Comparison of ENCODE assay signal across 11 cellular contexts in genomic region chr1:213934642-213935041, GRCh38. TPM values are rescaled to one million over a fixed set of nuclear protein-coding genes. Genes with fewer than 3 reads are reported as not detected.
A peak's percentile ranks its signal among the peaks of the same experiment; 100 is the strongest.
DNase-seq lines count a peak whose midpoint lies in the region; ATAC-seq and TF ChIP-seq lines count a peak whose summit lies in the region.
"Had no signal": no experiment of that assay in that cellular context is flagged by ENCODE, and none has a peak within 500 bp of the region (broad histone marks: within the 10 kb centered on the region; RNA-seq: fewer than 3 reads in every experiment).

No MANE protein-coding gene starts in this region.

- CTCF ChIA-PET in HEK293 (lab: Yijun Ruan, JAX) = interaction anchor here (0.6 kb wide), 1 partner anchor 120 kb away, joined by 4 read pairs; no protein-coding TSS in a partner anchor

- POLR2A ChIA-PET in HEK293 (lab: Yijun Ruan, JAX) = no interaction called here

- H3K4me3 ChIP-seq in HEK293 (ENCODE audit: low read depth, low read length) (no peak overlapping the region), epithelial cell of esophagus (ENCODE audit: low read length) (no peak overlapping the region)
- H3K4me3 ChIP-seq: upper lobe of left lung had no signal

- no peak for TF ChIP-seq POLR2A in erythroblast (IDR thresholded peaks at IDR 0.05; ENCODE audit: low read length)

- TF ChIP-seq CTCF in HEK293 (tag by site-specific recombination; IDR thresholded peaks at IDR 0.05) (no peak), epithelial cell of esophagus (IDR thresholded peaks at IDR 0.05; ENCODE audit: insufficient read depth, low read depth, low read length, missing control alignments) (no peak)

- no peak overlapping the region for H3K27ac ChIP-seq in HEK293 (ENCODE audit: extremely low read depth, low read depth, low read length)
- H3K27ac ChIP-seq: upper lobe of left lung had no signal

- no peaks in the 10 kb centered on the region for H3K4me1 ChIP-seq in HEK293 (ENCODE audit: control insufficient read depth, insufficient read depth, low read length)

- H3K36me3 ChIP-seq in HEK293 (ENCODE audit: control insufficient read depth in 2 of 2, insufficient read depth in 1 of 2, low read length in 2 of 2) = no peaks in the 10 kb centered on the region
- H3K36me3 ChIP-seq: upper lobe of left lung had no signal

- ATAC-seq in HG03521 (IDR thresholded peaks at IDR 0.05; ENCODE audit: unreplicated experiment) (no peak), GM21529 (IDR thresholded peaks at IDR 0.05; ENCODE audit: unreplicated experiment) (no peak)

- DNase-seq in NCI-H2196 treated with DMSO at 0.1 percent for 48 hours (lab: John Stamatoyannopoulos, UW; ENCODE audit: unreplicated experiment) (peak; percentile 95), epithelial cell of esophagus (ENCODE audit: low read depth) (peak; percentile 36), myocyte (ENCODE audit: low read depth) (peak; percentile 91), erythroblast (lab: John Stamatoyannopoulos, UW) (no peak), Ammon's horn (ENCODE audit: low spot score) (no peak)
- DNase-seq: foreskin melanocyte had no signal

- H3K9me3 ChIP-seq in HEK293 (ENCODE audit: control insufficient read depth, insufficient read depth, low read depth, low read length) = no peaks in the 10 kb centered on the region
- H3K9me3 ChIP-seq: upper lobe of left lung had no signal

TF ChIP-seq in HEK293, 187 proteins besides CTCF, POLR2A, EP300 and RAD21 (continues in another document):
- TF ChIP-seq KLF10 (tag by site-specific recombination; IDR thresholded peaks at IDR 0.05) (no peak), ZNF701 (tag by site-specific recombination; IDR thresholded peaks at IDR 0.05) (no peak), ZNF571 (tag by site-specific recombination; IDR thresholded peaks at IDR 0.05) (no peak), ZNF184 (tag by site-specific recombination; IDR thresholded peaks at IDR 0.05) (no peak), ZNF596 (tag by site-specific recombination; IDR thresholded peaks at IDR 0.05) (no peak), PRDM10 (tag by site-specific recombination; IDR thresholded peaks at IDR 0.05) (0 out of 2 replicates have a peak, but pooled peaks have one; percentile 17), BCL11A (tag by site-specific recombination; IDR thresholded peaks at IDR 0.05; ENCODE audit: low read depth) (no peak), ZNF311 (tag by site-specific recombination; IDR thresholded peaks at IDR 0.05; ENCODE audit: borderline replicate concordance) (no peak), ZSCAN16 (tag by site-specific recombination; IDR thresholded peaks at IDR 0.05) (no peak), SCRT2 (tag by site-specific recombination; IDR thresholded peaks at IDR 0.05) (no peak), RBAK (tag by site-specific recombination; IDR thresholded peaks at IDR 0.05) (no peak), ZNF324 (tag by site-specific recombination; IDR thresholded peaks at IDR 0.05) (no peak), MEIS1 (CRISPR knock-in tag; IDR thresholded peaks at IDR 0.05; ENCODE audit: borderline replicate concordance) (no peak), ZNF433 (tag by site-specific recombination; IDR thresholded peaks at IDR 0.05; ENCODE audit: low read depth) (no peak), ZNF658 (tag by site-specific recombination; IDR thresholded peaks at IDR 0.05) (no peak), ZNF610 (tag by site-specific recombination; IDR thresholded peaks at IDR 0.05; ENCODE audit: borderline replicate concordance) (no peak), ZNF112 (tag by site-specific recombination; IDR thresholded peaks at IDR 0.05) (no peak), BCL6B (tag by site-specific recombination; IDR thresholded peaks at IDR 0.05) (no peak), ZNF362 (tag by site-specific recombination; IDR thresholded peaks at IDR 0.05) (no peak), ZNF529 (tag by site-specific recombination; IDR thresholded peaks at IDR 0.05; ENCODE audit: insufficient replicate concordance) (no peak), ZNF624 (tag by site-specific recombination; IDR thresholded peaks at IDR 0.05) (no peak)
- TF ChIP-seq, protein P1, sequence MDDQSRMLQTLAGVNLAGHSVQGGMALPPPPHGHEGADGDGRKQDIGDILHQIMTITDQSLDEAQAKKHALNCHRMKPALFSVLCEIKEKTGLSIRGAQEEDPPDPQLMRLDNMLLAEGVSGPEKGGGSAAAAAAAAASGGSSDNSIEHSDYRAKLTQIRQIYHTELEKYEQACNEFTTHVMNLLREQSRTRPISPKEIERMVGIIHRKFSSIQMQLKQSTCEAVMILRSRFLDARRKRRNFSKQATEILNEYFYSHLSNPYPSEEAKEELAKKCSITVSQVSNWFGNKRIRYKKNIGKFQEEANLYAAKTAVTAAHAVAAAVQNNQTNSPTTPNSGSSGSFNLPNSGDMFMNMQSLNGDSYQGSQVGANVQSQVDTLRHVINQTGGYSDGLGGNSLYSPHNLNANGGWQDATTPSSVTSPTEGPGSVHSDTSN (CRISPR knock-in tag; IDR thresholded peaks at IDR 0.05) = no peak
- TF ChIP-seq, protein P2, sequence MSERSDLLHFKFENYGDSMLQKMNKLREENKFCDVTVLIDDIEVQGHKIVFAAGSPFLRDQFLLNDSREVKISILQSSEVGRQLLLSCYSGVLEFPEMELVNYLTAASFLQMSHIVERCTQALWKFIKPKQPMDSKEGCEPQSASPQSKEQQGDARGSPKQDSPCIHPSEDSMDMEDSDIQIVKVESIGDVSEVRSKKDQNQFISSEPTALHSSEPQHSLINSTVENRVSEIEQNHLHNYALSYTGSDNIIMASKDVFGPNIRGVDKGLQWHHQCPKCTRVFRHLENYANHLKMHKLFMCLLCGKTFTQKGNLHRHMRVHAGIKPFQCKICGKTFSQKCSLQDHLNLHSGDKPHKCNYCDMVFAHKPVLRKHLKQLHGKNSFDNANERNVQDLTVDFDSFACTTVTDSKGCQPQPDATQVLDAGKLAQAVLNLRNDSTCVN (tag by site-specific recombination; optimal IDR thresholded peaks at IDR 0.05) = no peak
- TF ChIP-seq, protein P3, sequence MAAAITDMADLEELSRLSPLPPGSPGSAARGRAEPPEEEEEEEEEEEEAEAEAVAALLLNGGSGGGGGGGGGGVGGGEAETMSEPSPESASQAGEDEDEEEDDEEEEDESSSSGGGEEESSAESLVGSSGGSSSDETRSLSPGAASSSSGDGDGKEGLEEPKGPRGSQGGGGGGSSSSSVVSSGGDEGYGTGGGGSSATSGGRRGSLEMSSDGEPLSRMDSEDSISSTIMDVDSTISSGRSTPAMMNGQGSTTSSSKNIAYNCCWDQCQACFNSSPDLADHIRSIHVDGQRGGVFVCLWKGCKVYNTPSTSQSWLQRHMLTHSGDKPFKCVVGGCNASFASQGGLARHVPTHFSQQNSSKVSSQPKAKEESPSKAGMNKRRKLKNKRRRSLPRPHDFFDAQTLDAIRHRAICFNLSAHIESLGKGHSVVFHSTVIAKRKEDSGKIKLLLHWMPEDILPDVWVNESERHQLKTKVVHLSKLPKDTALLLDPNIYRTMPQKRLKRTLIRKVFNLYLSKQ (tag by site-specific recombination; IDR thresholded peaks at IDR 0.05; ENCODE audit: borderline replicate concordance) = no peak

RNA-seq across cellular contexts. Expression of gene PROX1, which starts 53.1 kb away (rescaled TPM):
- total RNA-seq in myocyte = 6.7 and 8.5 TPM in 2 replicates
- polyA plus RNA-seq in myocyte (2012) = 1.0 TPM
- total RNA-seq: activated T-helper 2 cell treated with anti-CD3 and anti-CD28 coated beads, Interferon-gamma antibody, Interleukin-2, Interleukin-4, amounts not matched to agents 10 μg/mL and 5 μg/mL and 100 μg/mL, durations not matched to agents 14 hours and 24 hours and 36 hours had no signal

Comparison
In these comparisons a context has a peak if more than half of its experiments do, and no peak if none do; other contexts are left out.
1. DNase-seq: peak in NCI-H2196 treated with DMSO at 0.1 percent for 48 hours (single experiment), epithelial cell of esophagus (single experiment) and myocyte (single experiment); none in erythroblast (0 of 2) and Ammon's horn (single experiment).